Comparison of ENCODE assay signal across 12 cellular contexts in the genomic region with DNA sequence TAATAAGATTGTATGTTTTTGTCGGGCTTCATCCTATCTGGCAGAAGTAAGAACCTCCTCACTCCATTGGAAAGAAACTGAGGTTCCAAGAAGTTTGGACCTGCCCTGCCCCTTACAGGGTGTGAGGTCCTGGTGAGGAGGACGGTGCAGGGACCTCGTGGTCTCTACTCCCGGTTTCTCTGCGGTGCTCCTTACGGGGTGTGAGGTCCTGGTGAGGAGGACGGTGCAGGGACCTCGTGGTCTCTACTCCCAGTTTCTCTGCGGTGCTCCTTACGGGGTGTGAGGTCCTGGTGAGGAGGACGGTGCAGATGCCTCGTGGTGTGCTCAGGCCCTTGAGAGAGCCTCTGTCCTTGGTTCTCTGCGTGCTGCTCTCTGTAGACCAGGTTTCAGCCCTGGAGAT. TPM values are rescaled to one million over a fixed set of nuclear protein-coding genes. Genes with fewer than 3 reads are reported as not detected.
DNase-seq lines count a peak whose midpoint lies in the region; TF ChIP-seq lines count a peak whose summit lies in the region.
"Had no signal": no experiment of that assay in that cellular context is flagged by ENCODE, and none has a peak within 500 bp of the region (broad histone marks: within the 10 kb centered on the region; RNA-seq: fewer than 3 reads in every experiment).

No MANE protein-coding gene starts in this region.

- no peaks in the 10 kb centered on the region for H3K9me3 Mint-ChIP-seq in activated CD4-positive, alpha-beta memory T cell treated with anti-CD3 and anti-CD28 coated beads for 36 hours
- peaks cover 2% of the 10 kb centered on the region for H3K9me3 Mint-ChIP-seq in activated CD4-positive, alpha-beta memory T cell treated with anti-CD3 and anti-CD28 coated beads, Interleukin-2, amount 10 ng/mL, durations not matched to agents 7 days and 5 days
- no peaks in the 10 kb centered on the region for H3K9me3 Mint-ChIP-seq in endothelial cell (ENCODE audit: unreplicated experiment)

- peaks cover 58% of the 10 kb centered on the region for H4K20me1 ChIP-seq in Loucy (ENCODE audit: insufficient read depth, low read length, poor library complexity, severe bottlenecking)

- WGBS in spleen, 5 donors: 63 to 77% (median 68%) methylated on average over 13 of the region's 13 CpGs

- H3K9me3 ChIP-seq in Loucy (ENCODE audit: insufficient read depth, low read depth, low read length): no peaks in the 10 kb centered on the region
- H3K9me3 ChIP-seq in spleen: no peaks in the 10 kb centered on the region
- H3K9me3 ChIP-seq: ovary, upper lobe of left lung had no signal

- no peak for DNase-seq in activated CD4-positive, alpha-beta memory T cell treated with anti-CD3 and anti-CD28 coated beads for 36 hours
- no peak for DNase-seq in activated CD4-positive, alpha-beta memory T cell treated with anti-CD3 and anti-CD28 coated beads, Interleukin-2, amount 10 ng/mL, durations not matched to agents 7 days and 5 days
- DNase-seq in endothelial cell (ENCODE audit: low spot score) (no peak), spleen (peak; percentile 75), HCEC 1CT (no peak), cortex of kidney (lab: John Stamatoyannopoulos, UW) (no peak), middle frontal gyrus (ENCODE audit: extremely low spot score, low spot score) (no peak)
- DNase-seq: DMS153; ovary; stimulated activated CD4-positive, alpha-beta T cell treated with anti-CD3 and anti-CD28 coated beads, Interleukin-12 subunit alpha, Interleukin-12 subunit beta, amount 100 ng/mL, for 4 hours; upper lobe of left lung had no signal

- peaks cover 83% of the 10 kb centered on the region for H3K79me2 ChIP-seq in Loucy (ENCODE audit: insufficient read depth, low read length)

- H3K27ac ChIP-seq in spleen: peak overlapping the region in 3 of 8 donors; percentile 45 to 99 (median 96)
- H3K27ac ChIP-seq: ovary, upper lobe of left lung had no signal

- POLR2A ChIA-PET in activated CD4-positive, alpha-beta memory T cell treated with anti-CD3 and anti-CD28 coated beads for 36 hours (lab: Charles Lee): no interaction called here
- POLR2A ChIA-PET in activated CD4-positive, alpha-beta memory T cell treated with anti-CD3 and anti-CD28 coated beads, Interleukin-2, amount 10 ng/mL, durations not matched to agents 7 days and 5 days (lab: Charles Lee): no interaction called here

- H3K4me1 Mint-ChIP-seq in activated CD4-positive, alpha-beta memory T cell treated with anti-CD3 and anti-CD28 coated beads for 36 hours (ENCODE audit: low read depth): peaks cover 73% of the 10 kb centered on the region
- peaks cover 71% of the 10 kb centered on the region for H3K4me1 Mint-ChIP-seq in activated CD4-positive, alpha-beta memory T cell treated with anti-CD3 and anti-CD28 coated beads, Interleukin-2, amount 10 ng/mL, durations not matched to agents 7 days and 5 days
- H3K4me1 Mint-ChIP-seq in endothelial cell (ENCODE audit: unreplicated experiment): peaks cover 9% of the 10 kb centered on the region

- H3K27me3 ChIP-seq in Loucy (ENCODE audit: insufficient read depth, low read length, poor library complexity, severe bottlenecking) (no peaks in the 10 kb centered on the region), spleen (replicated peaks in 1 of 7) (no peaks in the 10 kb centered on the region)
- H3K27me3 ChIP-seq: ovary, upper lobe of left lung had no signal

- no peak overlapping the region for H3K4me3 ChIP-seq in Loucy (ENCODE audit: low read length, poor library complexity, severe bottlenecking)
- H3K4me3 ChIP-seq in spleen: no peak overlapping the region
- H3K4me3 ChIP-seq: ovary, upper lobe of left lung had no signal

- H3K4me3 Mint-ChIP-seq in activated CD4-positive, alpha-beta memory T cell treated with anti-CD3 and anti-CD28 coated beads for 36 hours: no peak overlapping the region
- no peak overlapping the region for H3K4me3 Mint-ChIP-seq in activated CD4-positive, alpha-beta memory T cell treated with anti-CD3 and anti-CD28 coated beads, Interleukin-2, amount 10 ng/mL, durations not matched to agents 7 days and 5 days
- H3K4me3 Mint-ChIP-seq in endothelial cell (ENCODE audit: unreplicated experiment): no peak overlapping the region

- H3K36me3 ChIP-seq in Loucy (ENCODE audit: insufficient read depth, low read length) (no peaks in the 10 kb centered on the region), spleen (peaks cover 0 to 41% (median 2%) of the 10 kb centered on the region in 6 donors)
- H3K36me3 ChIP-seq: ovary had no signal

- H3K4me1 ChIP-seq in Loucy (ENCODE audit: insufficient read depth, low read length, poor library complexity, severe bottlenecking): peaks cover 35% of the 10 kb centered on the region
- peaks cover 24 to 89% (median 54%) of the 10 kb centered on the region in 6 donors for H3K4me1 ChIP-seq in spleen

- H3K9ac ChIP-seq in Loucy (ENCODE audit: low read depth, low read length, poor library complexity, severe bottlenecking): no peak overlapping the region

- peaks cover 16% of the 10 kb centered on the region for H3K36me3 Mint-ChIP-seq in activated CD4-positive, alpha-beta memory T cell treated with anti-CD3 and anti-CD28 coated beads for 36 hours
- H3K36me3 Mint-ChIP-seq in activated CD4-positive, alpha-beta memory T cell treated with anti-CD3 and anti-CD28 coated beads, Interleukin-2, amount 10 ng/mL, durations not matched to agents 7 days and 5 days (ENCODE audit: low read depth): peaks cover 42% of the 10 kb centered on the region
- no peaks in the 10 kb centered on the region for H3K36me3 Mint-ChIP-seq in endothelial cell (ENCODE audit: low read depth, unreplicated experiment)

- H3K4me2 ChIP-seq in Loucy (ENCODE audit: low read depth, low read length, poor library complexity, severe bottlenecking): peak overlapping the region; percentile 81

- intact Hi-C loops in activated CD4-positive, alpha-beta memory T cell treated with anti-CD3 and anti-CD28 coated beads for 36 hours (cut with micrococcal nuclease): loop anchor here (10.0 kb wide), 1 partner anchor 470 kb away; no protein-coding TSS in a partner anchor
- intact Hi-C loops in spleen (cut with DNase I; ENCODE audit: low total_unique reads): loop anchor here (10.0 kb wide), 1 partner anchor 260 kb away; no protein-coding TSS in a partner anchor

- no peak for TF ChIP-seq CTCF in Loucy (conservative IDR thresholded peaks at IDR 0.05; ENCODE audit: low read length)
- no peak for TF ChIP-seq CTCF in endothelial cell (IDR thresholded peaks at IDR 0.05; ENCODE audit: unreplicated experiment)
- no peak for TF ChIP-seq CTCF in spleen (IDR thresholded peaks at IDR 0.05 in 8 of 11, conservative IDR thresholded peaks at IDR 0.05 in 3 of 11)

- TF ChIP-seq POLR2A in spleen (IDR thresholded peaks at IDR 0.05): no peak

- H3K9me2 ChIP-seq in Loucy (replicated peaks; ENCODE audit: low read depth, low read length): no peaks in the 10 kb centered on the region

- H2AFZ ChIP-seq in Loucy (ENCODE audit: low read length): no peak overlapping the region

- no peaks in the 10 kb centered on the region for H3K27me3 Mint-ChIP-seq in activated CD4-positive, alpha-beta memory T cell treated with anti-CD3 and anti-CD28 coated beads for 36 hours
- H3K27me3 Mint-ChIP-seq in activated CD4-positive, alpha-beta memory T cell treated with anti-CD3 and anti-CD28 coated beads, Interleukin-2, amount 10 ng/mL, durations not matched to agents 7 days and 5 days: no peaks in the 10 kb centered on the region
- peaks cover 5% of the 10 kb centered on the region for H3K27me3 Mint-ChIP-seq in endothelial cell (ENCODE audit: unreplicated experiment)

- H3K27ac Mint-ChIP-seq in activated CD4-positive, alpha-beta memory T cell treated with anti-CD3 and anti-CD28 coated beads for 36 hours: peak overlapping the region; percentile 43
- H3K27ac Mint-ChIP-seq in activated CD4-positive, alpha-beta memory T cell treated with anti-CD3 and anti-CD28 coated beads, Interleukin-2, amount 10 ng/mL, durations not matched to agents 7 days and 5 days: no peak overlapping the region
- peak overlapping the region; percentile 11 for H3K27ac Mint-ChIP-seq in endothelial cell (ENCODE audit: unreplicated experiment)

- CTCF ChIA-PET in activated CD4-positive, alpha-beta memory T cell treated with anti-CD3 and anti-CD28 coated beads for 36 hours (lab: Charles Lee): interaction anchor here (0.9 kb wide), 1 partner anchor 306 kb away, joined by 3 read pairs; no protein-coding TSS in a partner anchor
- CTCF ChIA-PET in activated CD4-positive, alpha-beta memory T cell treated with anti-CD3 and anti-CD28 coated beads, Interleukin-2, amount 10 ng/mL, durations not matched to agents 7 days and 5 days (lab: Charles Lee): no interaction called here

- no peaks in the 10 kb centered on the region for H3F3A ChIP-seq in Loucy (ENCODE audit: low read depth)

RNA-seq across cellular contexts. Expression of a gene that starts 5.2 kb away (rescaled TPM):
- 10 to 100 TPM; 35.4 to 36.0 TPM for total RNA-seq in activated CD4-positive, alpha-beta memory T cell treated with anti-CD3 and anti-CD28 coated beads for 36 hours
- total RNA-seq in activated CD4-positive, alpha-beta memory T cell treated with anti-CD3 and anti-CD28 coated beads, Interleukin-2, amount 10 ng/mL, durations not matched to agents 7 days and 5 days: 10 to 100 TPM; 34.8 to 38.0 TPM
- total RNA-seq in endothelial cell (ENCODE audit: unreplicated experiment) (34.2 TPM), spleen (10 to 100 TPM; 24.5 to 54.6 (median 30.5) TPM)
- 10 to 100 TPM; 13.6 to 20.8 (median 18.0) TPM for polyA plus RNA-seq in spleen
